Comparison of ENCODE assay signal across 10 cellular contexts in the genomic region with DNA sequence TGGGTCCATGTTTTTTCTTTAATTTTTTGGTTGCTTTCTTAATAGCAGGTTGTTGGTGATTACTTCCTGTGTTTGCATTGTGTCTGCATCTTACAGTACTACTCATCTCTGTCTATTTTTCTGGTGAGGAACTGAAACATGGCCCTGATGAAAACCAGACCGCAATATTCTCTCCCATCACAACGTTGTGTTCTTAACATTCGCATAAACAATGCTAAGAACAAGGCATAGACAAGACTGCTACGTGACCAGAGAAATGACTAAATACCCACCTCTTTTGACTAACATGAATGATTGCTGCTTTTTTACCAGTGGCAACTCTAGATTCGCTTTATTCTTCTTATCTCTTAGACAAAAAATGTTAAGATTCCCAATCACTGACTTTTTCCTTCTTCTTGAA.
DNase-seq lines count a peak whose midpoint lies in the region; ATAC-seq and TF ChIP-seq lines count a peak whose summit lies in the region.
"Had no signal": no experiment of that assay in that cellular context is flagged by ENCODE, and none has a peak within 500 bp of the region (broad histone marks: within the 10 kb centered on the region; RNA-seq: fewer than 3 reads in every experiment).

No MANE protein-coding gene starts in this region.

- no peak overlapping the region for H3K27ac Mint-ChIP-seq in glutamatergic neuron (ENCODE audit: unreplicated experiment)

- no peak overlapping the region for H3K4me3 ChIP-seq in GM12865 (ENCODE audit: low read depth, low read length)

- H3K4me3 Mint-ChIP-seq in glutamatergic neuron (ENCODE audit: unreplicated experiment), result no peak overlapping the region

- H3K27me3 Mint-ChIP-seq in glutamatergic neuron (ENCODE audit: unreplicated experiment), result no peaks in the 10 kb centered on the region

- peak; percentile 100 for ATAC-seq in GM19438 (IDR thresholded peaks at IDR 0.05; ENCODE audit: low read depth, unreplicated experiment)
- ATAC-seq in HG02852 (IDR thresholded peaks at IDR 0.05; ENCODE audit: unreplicated experiment), result peak; percentile 99
- ATAC-seq in HG03558 (IDR thresholded peaks at IDR 0.05; ENCODE audit: extremely low read depth, unreplicated experiment), result peak; percentile 100
- ATAC-seq in activated CD4-positive, CD25-positive, alpha-beta regulatory T cell treated with anti-CD3 and anti-CD28 coated beads, Interleukin-2, amount 50 U/mL, for 24 hours, result no peak

- peaks cover 3% of the 10 kb centered on the region for H3K9me3 Mint-ChIP-seq in glutamatergic neuron (ENCODE audit: unreplicated experiment)

- H3K4me1 Mint-ChIP-seq in glutamatergic neuron (ENCODE audit: low read depth, unreplicated experiment), result no peaks in the 10 kb centered on the region

- DNase-seq in GM12865 (ENCODE audit: low read depth), result peak; percentile 61
- no peak for DNase-seq in glutamatergic neuron
- DNase-seq in activated CD4-positive, alpha-beta T cell treated with anti-CD3 and anti-CD28 coated beads for 1 hour, result no peak
- DNase-seq in NCI-H1417 treated with DMSO at 0.1 percent for 48 hours (lab: John Stamatoyannopoulos, UW), result no peak
- DNase-seq: activated CD8-positive, alpha-beta memory T cell treated with anti-CD3 and anti-CD28 coated beads, Interleukin-2, amount 50 U/mL, for 48 hours; T-helper 2 cell had no signal

- TF ChIP-seq CTCF in GM12865 (IDR thresholded peaks at IDR 0.05; ENCODE audit: insufficient read depth, low read depth, low read length, missing control alignments), result no peak
- no peak for TF ChIP-seq CTCF in glutamatergic neuron (IDR thresholded peaks at IDR 0.05; ENCODE audit: partially characterized antibody, unreplicated experiment)

- no peaks in the 10 kb centered on the region for H3K36me3 Mint-ChIP-seq in glutamatergic neuron (ENCODE audit: unreplicated experiment)

Comparison
In these comparisons a context has a peak if more than half of its experiments do, and no peak if none do; other contexts are left out.
1. ATAC-seq: peak in GM19438 (single experiment), HG02852 (single experiment) and HG03558 (single experiment); none in activated CD4-positive, CD25-positive, alpha-beta regulatory T cell treated with anti-CD3 and anti-CD28 coated beads, Interleukin-2, amount 50 U/mL, for 24 hours (0 of 2).